ENCODE assay signal across 15 cellular contexts in genomic region chr6:155402656-155403304, GRCh38. TPM values are rescaled to one million over a fixed set of nuclear protein-coding genes. Genes with fewer than 3 reads are reported as not detected.
DNase-seq lines count a peak whose midpoint lies in the region; ATAC-seq and TF ChIP-seq lines count a peak whose summit lies in the region.
"Had no signal": no experiment of that assay in that cellular context is flagged by ENCODE, and none has a peak within 500 bp of the region (broad histone marks: within the 10 kb centered on the region; RNA-seq: fewer than 3 reads in every experiment).

No MANE protein-coding gene starts in this region.

- no peak overlapping the region for H3K4me2 ChIP-seq in neural progenitor cell
- H3K4me2 ChIP-seq: A549 had no signal

- ATAC-seq in GM18520 (IDR thresholded peaks at IDR 0.05; ENCODE audit: unreplicated experiment) = no peak
- ATAC-seq: A549, HCT116, K562 had no signal

- H3K4me1 ChIP-seq in neural progenitor cell = peaks cover 21% of the 10 kb centered on the region
- H3K4me1 ChIP-seq: A549 had no signal

- no peak overlapping the region for H3K4me3 Mint-ChIP-seq in neural progenitor cell
- no peak overlapping the region for H3K4me3 Mint-ChIP-seq in CD14-positive monocyte
- H3K4me3 Mint-ChIP-seq: CD8-positive, alpha-beta memory T cell had no signal

- no peaks in the 10 kb centered on the region for H4K20me1 ChIP-seq in neural progenitor cell (ENCODE audit: low read depth)

- no peak overlapping the region for H3K9ac ChIP-seq in neural progenitor cell

- H3K9me3 Mint-ChIP-seq in neural progenitor cell (peaks cover 5% of the 10 kb centered on the region), CD14-positive monocyte (peaks cover 0 to 2% (median 0%) of the 10 kb centered on the region in 7 donors)
- H3K9me3 Mint-ChIP-seq: CD8-positive, alpha-beta memory T cell had no signal

- peaks cover 11% of the 10 kb centered on the region for H3K27me3 Mint-ChIP-seq in neural progenitor cell (ENCODE audit: insufficient read depth, low read depth)
- H3K27me3 Mint-ChIP-seq in CD14-positive monocyte (ENCODE audit: low read depth in 3 of 3) = no peaks in the 10 kb centered on the region

- H3K4me1 Mint-ChIP-seq in neural progenitor cell (peaks cover 16% of the 10 kb centered on the region), CD14-positive monocyte (peaks cover 4% of the 10 kb centered on the region)
- H3K4me1 Mint-ChIP-seq: CD8-positive, alpha-beta memory T cell had no signal

- no peaks in the 10 kb centered on the region for H3K79me2 ChIP-seq in neural progenitor cell (ENCODE audit: low read depth)

- no peaks in the 10 kb centered on the region for H3F3A ChIP-seq in neural progenitor cell (ENCODE audit: low read depth)

- no peak overlapping the region for H3K4me3 ChIP-seq in neural progenitor cell
- H3K4me3 ChIP-seq: A549, K562 had no signal

- H3K36me3 Mint-ChIP-seq in neural progenitor cell (no peaks in the 10 kb centered on the region), CD14-positive monocyte (no peaks in the 10 kb centered on the region)
- H3K36me3 Mint-ChIP-seq: CD8-positive, alpha-beta memory T cell had no signal

- H3K27me3 ChIP-seq in neural progenitor cell = no peaks in the 10 kb centered on the region

- H3K9me3 ChIP-seq in neural progenitor cell (ENCODE audit: low read depth) = no peaks in the 10 kb centered on the region
- H3K9me3 ChIP-seq: A549 had no signal

- peak overlapping the region; percentile 37 for H2AFZ ChIP-seq in neural progenitor cell (replicated peaks)

- intact Hi-C loops in CD14-positive monocyte (cut with micrococcal nuclease) = no loop called here

- H3K36me3 ChIP-seq in neural progenitor cell = no peaks in the 10 kb centered on the region

- H3K27ac ChIP-seq in neural progenitor cell = peak overlapping the region; percentile 12
- H3K27ac ChIP-seq: A549, HL-60 had no signal

- no peak overlapping the region for H3K27ac Mint-ChIP-seq in neural progenitor cell
- no peak overlapping the region for H3K27ac Mint-ChIP-seq in CD14-positive monocyte
- H3K27ac Mint-ChIP-seq: CD8-positive, alpha-beta memory T cell had no signal

- peak; percentile 73 for DNase-seq in COLO829 (ENCODE audit: low spot score)
- DNase-seq in DMS79 treated with DMSO at 0.1 percent for 48 hours (lab: John Stamatoyannopoulos, UW) = peak; percentile 73
- peak; percentile 4 for DNase-seq in SK-N-DZ (ENCODE audit: low spot score)
- DNase-seq in neural progenitor cell (ENCODE audit: low spot score) = peak; percentile 14
- no peak for DNase-seq in NCI-H2171 treated with DMSO at 0.1 percent for 48 hours (lab: John Stamatoyannopoulos, UW)
- DNase-seq in CD14-positive monocyte (ENCODE audit: low spot score) = no peak
- DNase-seq: CD8-positive, alpha-beta memory T cell; GDM1 had no signal

- no peak for TF ChIP-seq CTCF in neural progenitor cell (IDR thresholded peaks at IDR 0.05)
- no peak for TF ChIP-seq CTCF in CD14-positive monocyte (IDR thresholded peaks at IDR 0.05)

RNA-seq across cellular contexts. Expression of gene NOX3, which starts 52.9 kb away (rescaled TPM):
- not detected in 2 replicates for polyA plus RNA-seq in SK-N-DZ (2014; cell fraction: cytosol; rRNA removed)
- not detected in 2 replicates for polyA plus RNA-seq in SK-N-DZ (2014; cell fraction: nucleus; rRNA removed)
- not detected in 2 replicates for total RNA-seq in neural progenitor cell (ENCODE audit: low replicate concordance)
- polyA plus RNA-seq in CD14-positive monocyte = not detected
- total RNA-seq: CD8-positive, alpha-beta memory T cell; K562 had no signal
- polyA plus RNA-seq: A549; AG04450; BJ; CD8-positive, alpha-beta memory T cell; K562 had no signal

Comparison
In these comparisons a context has a peak if more than half of its experiments do, and no peak if none do; other contexts are left out.
1. DNase-seq: peak in COLO829 (single experiment), DMS79 treated with DMSO at 0.1 percent for 48 hours (single experiment), SK-N-DZ (single experiment) and neural progenitor cell (single experiment); none in NCI-H2171 treated with DMSO at 0.1 percent for 48 hours (single experiment) and CD14-positive monocyte (single experiment).